ENCODE assay signal across 14 cellular contexts in the genomic region with DNA sequence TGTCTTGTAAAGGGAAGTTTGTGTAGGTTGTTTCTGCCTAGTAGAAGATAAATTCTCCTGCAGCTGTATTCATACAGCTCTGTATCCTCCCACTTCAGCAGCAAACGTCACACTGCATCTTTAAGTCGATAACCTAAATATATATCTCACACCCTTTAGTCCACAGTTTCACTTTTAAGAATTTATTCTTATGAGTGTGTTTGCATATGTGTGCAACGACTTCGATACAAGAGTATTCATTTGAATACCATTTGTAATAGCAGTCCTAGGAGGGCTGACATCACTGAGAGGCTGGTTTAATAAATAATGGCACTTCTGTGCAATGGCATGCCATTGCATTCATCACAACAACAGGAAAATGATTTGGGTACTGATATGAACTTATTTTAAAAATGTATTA.
DNase-seq lines count a peak whose midpoint lies in the region; ATAC-seq and TF ChIP-seq lines count a peak whose summit lies in the region.
"Had no signal": no experiment of that assay in that cellular context is flagged by ENCODE, and none has a peak within 500 bp of the region (broad histone marks: within the 10 kb centered on the region; RNA-seq: fewer than 3 reads in every experiment).

No MANE protein-coding gene starts in this region.

- WGBS in right lobe of liver (ENCODE audit: insufficient coverage, low coverage, low lambda C conversion rate, missing lambda C conversion rate) = 77% methylated on average over 4 of the region's 4 CpGs

- H3K27ac ChIP-seq in OCI-LY3 (ENCODE audit: low read length) = no peak overlapping the region
- no peak overlapping the region for H3K27ac ChIP-seq in right lobe of liver
- no peak overlapping the region for H3K27ac ChIP-seq in upper lobe of right lung
- H3K27ac ChIP-seq in neural progenitor cell = no peak overlapping the region
- H3K27ac ChIP-seq: dorsolateral prefrontal cortex, skin epidermis had no signal

- intact Hi-C loops in right lobe of liver (cut with DNase I) (no loop called here), upper lobe of right lung (cut with DNase I) (no loop called here)

- H3K27ac Mint-ChIP-seq in neural progenitor cell = no peak overlapping the region
- H3K27ac Mint-ChIP-seq: activated naive CD8-positive, alpha-beta T cell; CD4-positive, alpha-beta T cell; mesothelial cell of epicardium had no signal

- H3K4me2 ChIP-seq in OCI-LY3 (ENCODE audit: low read length) (peak overlapping the region; percentile 44), neural progenitor cell (no peak overlapping the region)

- H3F3A ChIP-seq in neural progenitor cell (ENCODE audit: low read depth) = peaks cover 19% of the 10 kb centered on the region

- peaks cover 28% of the 10 kb centered on the region for H3K4me1 ChIP-seq in OCI-LY3 (ENCODE audit: low read length)
- no peaks in the 10 kb centered on the region for H3K4me1 ChIP-seq in right lobe of liver
- no peaks in the 10 kb centered on the region for H3K4me1 ChIP-seq in upper lobe of right lung
- H3K4me1 ChIP-seq in neural progenitor cell = peaks cover 3% of the 10 kb centered on the region

- H3K9me3 ChIP-seq in OCI-LY3 (ENCODE audit: insufficient read depth, low read length) (peaks cover 7% of the 10 kb centered on the region; the same call in 1 of the 2 replicates), right lobe of liver (no peaks in the 10 kb centered on the region), upper lobe of right lung (no peaks in the 10 kb centered on the region), neural progenitor cell (ENCODE audit: low read depth) (no peaks in the 10 kb centered on the region)

- no peaks in the 10 kb centered on the region for H3K36me3 Mint-ChIP-seq in neural progenitor cell
- H3K36me3 Mint-ChIP-seq: activated naive CD8-positive, alpha-beta T cell; mesothelial cell of epicardium had no signal

- H3K9me3 Mint-ChIP-seq in neural progenitor cell = peaks cover 11% of the 10 kb centered on the region
- H3K9me3 Mint-ChIP-seq: CD4-positive, alpha-beta T cell had no signal

- H3K27me3 ChIP-seq in OCI-LY3 (ENCODE audit: low read depth, low read length) (no peaks in the 10 kb centered on the region), right lobe of liver (no peaks in the 10 kb centered on the region), upper lobe of right lung (no peaks in the 10 kb centered on the region), neural progenitor cell (no peaks in the 10 kb centered on the region)
- H3K27me3 ChIP-seq: dorsolateral prefrontal cortex had no signal

- no peak overlapping the region for H3K4me3 ChIP-seq in OCI-LY3 (ENCODE audit: low read length)
- H3K4me3 ChIP-seq in right lobe of liver = no peak overlapping the region
- H3K4me3 ChIP-seq in upper lobe of right lung = no peak overlapping the region
- no peak overlapping the region for H3K4me3 ChIP-seq in neural progenitor cell
- H3K4me3 ChIP-seq: dorsolateral prefrontal cortex, skin epidermis had no signal

- peak overlapping the region; percentile 19; the same call in 1 of the 2 replicates for H2AFZ ChIP-seq in OCI-LY3 (ENCODE audit: low read depth, low read length)
- no peak overlapping the region for H2AFZ ChIP-seq in neural progenitor cell (replicated peaks)

- H3K9ac ChIP-seq in OCI-LY3 (ENCODE audit: low read length) = no peak overlapping the region
- H3K9ac ChIP-seq in neural progenitor cell = no peak overlapping the region

- ATAC-seq in GM18505 (IDR thresholded peaks at IDR 0.05; ENCODE audit: unreplicated experiment) (peak; percentile 82), GM19468 (IDR thresholded peaks at IDR 0.05; ENCODE audit: extremely low read depth, unreplicated experiment) (peak; percentile 44), HG03039 (IDR thresholded peaks at IDR 0.05; ENCODE audit: unreplicated experiment) (peak; percentile 61), right lobe of liver (no peak), upper lobe of right lung (no peak)

- TF ChIP-seq POLR2A in GM18505 (IDR thresholded peaks at IDR 0.05; ENCODE audit: borderline replicate concordance, extremely low read depth, insufficient read depth, insufficient read length) (no peak), right lobe of liver (IDR thresholded peaks at IDR 0.05) (no peak)

- H4K20me1 ChIP-seq in OCI-LY3 (ENCODE audit: insufficient read depth, low read length) = no peaks in the 10 kb centered on the region
- no peaks in the 10 kb centered on the region for H4K20me1 ChIP-seq in neural progenitor cell (ENCODE audit: low read depth)

- H3K79me2 ChIP-seq in OCI-LY3 (ENCODE audit: low read length) (no peaks in the 10 kb centered on the region), neural progenitor cell (ENCODE audit: low read depth) (no peaks in the 10 kb centered on the region)

- TF ChIP-seq CTCF in OCI-LY3 (IDR thresholded peaks at IDR 0.05; ENCODE audit: low read depth, low read length) = no peak
- TF ChIP-seq CTCF in right lobe of liver (IDR thresholded peaks at IDR 0.05) = no peak
- no peak for TF ChIP-seq CTCF in upper lobe of right lung (IDR thresholded peaks at IDR 0.05)
- TF ChIP-seq CTCF in neural progenitor cell (IDR thresholded peaks at IDR 0.05) = no peak

- peaks cover 7% of the 10 kb centered on the region for H3K4me1 Mint-ChIP-seq in neural progenitor cell

- no peaks in the 10 kb centered on the region for H3K27me3 Mint-ChIP-seq in neural progenitor cell (ENCODE audit: insufficient read depth, low read depth)
- H3K27me3 Mint-ChIP-seq: CD4-positive, alpha-beta T cell had no signal

- H3K4me3 Mint-ChIP-seq in neural progenitor cell = no peak overlapping the region
- H3K4me3 Mint-ChIP-seq: activated naive CD8-positive, alpha-beta T cell; CD4-positive, alpha-beta T cell; mesothelial cell of epicardium had no signal

- no peaks in the 10 kb centered on the region for H3K36me3 ChIP-seq in OCI-LY3 (replicated peaks; ENCODE audit: low read depth, low read length)
- H3K36me3 ChIP-seq in right lobe of liver = no peaks in the 10 kb centered on the region
- no peaks in the 10 kb centered on the region for H3K36me3 ChIP-seq in upper lobe of right lung
- no peaks in the 10 kb centered on the region for H3K36me3 ChIP-seq in neural progenitor cell

- no peak for DNase-seq in ecto neural progenitor cell (ENCODE audit: low spot score)
- no peak for DNase-seq in right lobe of liver
- no peak for DNase-seq in upper lobe of right lung
- no peak for DNase-seq in neural progenitor cell (ENCODE audit: low spot score)
- DNase-seq: CD4-positive, alpha-beta T cell; dorsolateral prefrontal cortex; glutamatergic neuron had no signal

Comparison
In these comparisons a context has a peak if more than half of its experiments do, and no peak if none do; other contexts are left out.
1. ATAC-seq: peak in GM18505 (single experiment), GM19468 (single experiment) and HG03039 (single experiment); none in right lobe of liver (0 of 4) and upper lobe of right lung (single experiment).